ENCODE assay signal across 26 cellular contexts in the genomic region with DNA sequence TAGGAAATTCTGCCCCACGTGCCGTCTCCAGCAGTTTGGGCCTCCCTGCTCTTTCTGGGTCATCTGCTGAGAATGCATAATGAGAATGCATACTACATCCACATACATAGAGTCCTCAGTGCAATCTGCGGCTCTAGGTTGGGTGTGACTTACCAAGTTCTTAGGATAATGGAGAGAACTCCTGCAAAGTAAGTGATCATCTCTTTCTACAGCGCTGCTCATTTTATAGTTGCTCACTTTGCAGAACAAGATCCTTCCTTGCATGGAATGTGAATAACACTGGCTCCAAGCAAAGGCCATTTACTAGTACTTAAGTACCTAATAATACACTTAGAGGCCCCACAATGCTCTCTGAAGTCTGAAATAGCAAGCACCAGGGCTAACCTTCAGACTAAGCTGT. TPM values are rescaled to one million over a fixed set of nuclear protein-coding genes. Genes with fewer than 3 reads are reported as not detected.
"Had no signal": no experiment of that assay in that cellular context is flagged by ENCODE, and none has a peak within 500 bp of the region (broad histone marks: within the 10 kb centered on the region; RNA-seq: fewer than 3 reads in every experiment).

No MANE protein-coding gene starts in this region.

- H3K4me1 Mint-ChIP-seq: activated B cell treated with CpG ODN at 0.5 μM for 24 hours had no signal

- H3K4me3 ChIP-seq: cardiac muscle cell, hepatocyte, left ventricle myocardium inferior, tibial artery had no signal

- H3K9me3 ChIP-seq: left ventricle myocardium inferior, tibial artery had no signal

- DNase-seq: activated B cell treated with CpG ODN at 0.5 μM for 24 hours; activated CD4-positive, alpha-beta T cell treated with anti-CD3 and anti-CD28 coated beads for 36 hours; activated CD4-positive, alpha-beta T cell treated with anti-CD3 and anti-CD28 coated beads, Interleukin-2, amount 50 U/mL, for 4 hours; activated CD8-positive, alpha-beta memory T cell treated with anti-CD3 and anti-CD28 coated beads for 24 hours; activated CD8-positive, alpha-beta memory T cell treated with anti-CD3 and anti-CD28 coated beads, Interleukin-2, amount 50 U/mL, for 4 hours; activated naive CD4-positive, alpha-beta T cell treated with Interleukin-2 at 50 U/mL for 16 hours; activated naive CD8-positive, alpha-beta T cell treated with anti-CD3 and anti-CD28 coated beads for 36 hours; activated T-cell treated with anti-CD3 and anti-CD28 coated beads, Interleukin-2, amount 50 U/mL, for 4 hours; amniotic stem cell; dermis blood vessel endothelial cell; effector CD8-positive, alpha-beta T cell; foreskin melanocyte; left ventricle myocardium inferior; right cardiac atrium; stimulated activated CD4-positive, alpha-beta T cell treated with anti-CD3 and anti-CD28 coated beads, Interleukin-12 subunit alpha, Interleukin-12 subunit beta, amount 100 ng/mL, for 4 hours; stimulated activated CD4-positive, alpha-beta T cell treated with anti-CD3 and anti-CD28 coated beads, Interleukin-4, amount 100 ng/mL, for 4 hours; stimulated activated naive CD8-positive, alpha-beta T cell treated with anti-CD3 and anti-CD28 coated beads, Interleukin-15, amount 100 ng/mL, for 72 hours; T-helper 1 cell; tibial artery had no signal

- H3K4me3 Mint-ChIP-seq: activated B cell treated with CpG ODN at 0.5 μM for 24 hours; activated CD4-positive, alpha-beta T cell treated with anti-CD3 and anti-CD28 coated beads for 36 hours; activated naive CD8-positive, alpha-beta T cell treated with anti-CD3 and anti-CD28 coated beads for 36 hours; activated T-cell treated with anti-CD3 and anti-CD28 coated beads, Interleukin-2, amount 50 U/mL, for 4 hours; natural killer cell treated with Interleukin-12 subunit alpha and Interleukin-12 subunit beta and Interleukin-15 and Interleukin-18, amount 100 ng/mL, for 72 hours; stimulated activated naive CD8-positive, alpha-beta T cell treated with anti-CD3 and anti-CD28 coated beads, Interleukin-15, amount 100 ng/mL, for 72 hours had no signal

- ATAC-seq: activated CD4-positive, alpha-beta T cell treated with anti-CD3 and anti-CD28 coated beads for 36 hours; activated T-cell treated with anti-CD3 and anti-CD28 coated beads, Interleukin-2, amount 50 U/mL, for 4 hours; natural killer cell treated with Interleukin-12 subunit alpha and Interleukin-12 subunit beta and Interleukin-15 and Interleukin-18, amount 100 ng/mL, for 72 hours; stimulated activated naive CD8-positive, alpha-beta T cell treated with anti-CD3 and anti-CD28 coated beads, Interleukin-15, amount 100 ng/mL, for 72 hours had no signal

- H3K27me3 ChIP-seq: cardiac muscle cell, hepatocyte, tibial artery had no signal

- H3K27me3 Mint-ChIP-seq: activated B cell treated with CpG ODN at 0.5 μM for 24 hours; activated CD4-positive, alpha-beta T cell treated with anti-CD3 and anti-CD28 coated beads for 36 hours; activated naive CD8-positive, alpha-beta T cell treated with anti-CD3 and anti-CD28 coated beads for 36 hours; natural killer cell treated with Interleukin-12 subunit alpha and Interleukin-12 subunit beta and Interleukin-15 and Interleukin-18, amount 100 ng/mL, for 72 hours; stimulated activated naive CD8-positive, alpha-beta T cell treated with anti-CD3 and anti-CD28 coated beads, Interleukin-15, amount 100 ng/mL, for 72 hours had no signal

- H3K27ac Mint-ChIP-seq: activated B cell treated with CpG ODN at 0.5 μM for 24 hours; activated CD4-positive, alpha-beta T cell treated with anti-CD3 and anti-CD28 coated beads for 36 hours; activated naive CD8-positive, alpha-beta T cell treated with anti-CD3 and anti-CD28 coated beads for 36 hours; natural killer cell treated with Interleukin-12 subunit alpha and Interleukin-12 subunit beta and Interleukin-15 and Interleukin-18, amount 100 ng/mL, for 72 hours; stimulated activated naive CD8-positive, alpha-beta T cell treated with anti-CD3 and anti-CD28 coated beads, Interleukin-15, amount 100 ng/mL, for 72 hours had no signal

- H3K9me3 Mint-ChIP-seq: activated B cell treated with CpG ODN at 0.5 μM for 24 hours; activated naive CD8-positive, alpha-beta T cell treated with anti-CD3 and anti-CD28 coated beads for 36 hours; activated T-cell treated with anti-CD3 and anti-CD28 coated beads, Interleukin-2, amount 50 U/mL, for 4 hours; natural killer cell treated with Interleukin-12 subunit alpha and Interleukin-12 subunit beta and Interleukin-15 and Interleukin-18, amount 100 ng/mL, for 72 hours; stimulated activated naive CD8-positive, alpha-beta T cell treated with anti-CD3 and anti-CD28 coated beads, Interleukin-15, amount 100 ng/mL, for 72 hours had no signal

- H3K36me3 ChIP-seq: left ventricle myocardium inferior, tibial artery had no signal

- H3K27ac ChIP-seq: tibial artery had no signal

RNA-seq across cellular contexts. Expression of a gene that starts 12.2 kb away (rescaled TPM):
- total RNA-seq: activated B cell treated with CpG ODN at 0.5 μM for 24 hours; activated CD4-positive, alpha-beta T cell treated with anti-CD3 and anti-CD28 coated beads for 36 hours; activated naive CD8-positive, alpha-beta T cell treated with anti-CD3 and anti-CD28 coated beads for 36 hours; activated T-cell treated with anti-CD3 and anti-CD28 coated beads, Interleukin-2, amount 50 U/mL, for 4 hours; chondrocyte; dermis blood vessel endothelial cell; hepatocyte; left ventricle myocardium inferior; lung microvascular endothelial cell; natural killer cell treated with Interleukin-12 subunit alpha and Interleukin-12 subunit beta and Interleukin-15 and Interleukin-18, amount 100 ng/mL, for 72 hours; pulmonary artery endothelial cell; ureter had no signal

RNA-seq across cellular contexts. Expression of a gene that starts 23.3 kb away (rescaled TPM):
- total RNA-seq: activated B cell treated with CpG ODN at 0.5 μM for 24 hours; activated CD4-positive, alpha-beta T cell treated with anti-CD3 and anti-CD28 coated beads for 36 hours; activated naive CD8-positive, alpha-beta T cell treated with anti-CD3 and anti-CD28 coated beads for 36 hours; activated T-cell treated with anti-CD3 and anti-CD28 coated beads, Interleukin-2, amount 50 U/mL, for 4 hours; lung microvascular endothelial cell; natural killer cell treated with Interleukin-12 subunit alpha and Interleukin-12 subunit beta and Interleukin-15 and Interleukin-18, amount 100 ng/mL, for 72 hours had no signal

RNA-seq across cellular contexts. Expression of a gene that starts 34.4 kb away (rescaled TPM):
- total RNA-seq: activated B cell treated with CpG ODN at 0.5 μM for 24 hours; activated CD4-positive, alpha-beta T cell treated with anti-CD3 and anti-CD28 coated beads for 36 hours; activated naive CD8-positive, alpha-beta T cell treated with anti-CD3 and anti-CD28 coated beads for 36 hours; activated T-cell treated with anti-CD3 and anti-CD28 coated beads, Interleukin-2, amount 50 U/mL, for 4 hours; cardiac muscle cell; chondrocyte; dermis blood vessel endothelial cell; left ventricle myocardium inferior; lung microvascular endothelial cell; natural killer cell treated with Interleukin-12 subunit alpha and Interleukin-12 subunit beta and Interleukin-15 and Interleukin-18, amount 100 ng/mL, for 72 hours; pulmonary artery endothelial cell had no signal
